Comparison of ENCODE assay signal across 17 cellular contexts in the genomic region with DNA sequence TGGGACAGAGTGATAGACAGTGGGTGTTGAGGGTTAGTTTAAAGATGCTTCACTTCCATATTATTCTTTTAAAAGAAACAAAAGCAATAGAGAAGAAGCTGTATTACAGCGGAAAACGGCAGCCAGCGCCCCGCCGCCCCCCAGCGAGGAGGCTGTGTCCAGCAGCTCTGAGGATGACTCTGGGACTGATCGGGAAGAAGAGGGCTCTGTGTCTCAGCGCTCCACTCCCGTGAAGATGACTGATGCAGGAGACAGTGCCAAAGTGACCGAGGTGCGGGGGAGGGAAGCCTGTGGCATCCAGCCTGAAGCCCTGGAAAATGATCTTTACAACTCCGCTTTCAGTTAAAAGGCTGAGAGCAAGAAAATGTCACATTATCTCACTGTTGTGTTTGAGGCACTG.
A peak's percentile ranks its signal among the peaks of the same experiment; 100 is the strongest.
DNase-seq lines count a peak whose midpoint lies in the region; ATAC-seq, FAIRE-seq and TF ChIP-seq lines count a peak whose summit lies in the region.
"Had no signal": no experiment of that assay in that cellular context is flagged by ENCODE, and none has a peak within 500 bp of the region (broad histone marks: within the 10 kb centered on the region; RNA-seq: fewer than 3 reads in every experiment).

No MANE protein-coding gene starts in this region.

- H3K27ac Mint-ChIP-seq in glutamatergic neuron (ENCODE audit: unreplicated experiment) (no peak overlapping the region), progenitor cell of endocrine pancreas (peak overlapping the region; percentile 78)

- in situ Hi-C loops in SK-MEL-5 (cut with HindIII; ENCODE audit: low pct_unique_long_range_greater_than_20kb, low sequenced_read_pairs) (no loop called here), GM13976 (cut with MboI; ENCODE audit: low sequenced_read_pairs, unreplicated experiment) (no loop called here)

- ATAC-seq in GM18861 (IDR thresholded peaks at IDR 0.05; ENCODE audit: unreplicated experiment) (no peak), HG02885 (IDR thresholded peaks at IDR 0.05; ENCODE audit: poor library complexity, unreplicated experiment) (no peak)

- H3K9me3 Mint-ChIP-seq in glutamatergic neuron (ENCODE audit: unreplicated experiment) (no peaks in the 10 kb centered on the region), progenitor cell of endocrine pancreas (ENCODE audit: low read depth) (no peaks in the 10 kb centered on the region)

- H3K36me3 Mint-ChIP-seq in glutamatergic neuron (ENCODE audit: unreplicated experiment): no peaks in the 10 kb centered on the region
- peaks cover 18% of the 10 kb centered on the region for H3K36me3 Mint-ChIP-seq in progenitor cell of endocrine pancreas (ENCODE audit: insufficient read depth)

- no peak for FAIRE-seq in HTR-8/SVneo (lab: Jason Lieb, UNC)

- no peaks in the 10 kb centered on the region for H3K27me3 Mint-ChIP-seq in glutamatergic neuron (ENCODE audit: unreplicated experiment)
- H3K27me3 Mint-ChIP-seq in progenitor cell of endocrine pancreas: no peaks in the 10 kb centered on the region

- DNase-seq in Ammon's horn (ENCODE audit: low spot score) (peak; percentile 25), SK-MEL-5 (ENCODE audit: low read depth, low spot score) (peak; percentile 45), glutamatergic neuron (peak; percentile 34), progenitor cell of endocrine pancreas (ENCODE audit: low spot score, unreplicated experiment) (no peak), GM13976 (ENCODE audit: low spot score) (no peak), HTR-8/SVneo (ENCODE audit: insufficient read length, low spot score) (no peak)
- DNase-seq: activated CD4-positive, alpha-beta T cell treated with anti-CD3 and anti-CD28 coated beads for 48 hours; activated naive CD4-positive, alpha-beta T cell treated with anti-CD3 and anti-CD28 coated beads, Interleukin-2, amount 50 U/mL, for 16 hours; effector CD8-positive, alpha-beta T cell; EL; KBM-7; NCI-H1105; NCI-H2227 treated with DMSO at 0.1 percent for 48 hours; SIG-M5; thyroid gland had no signal

- H3K4me3 Mint-ChIP-seq in glutamatergic neuron (ENCODE audit: unreplicated experiment) (no peak overlapping the region), progenitor cell of endocrine pancreas (ENCODE audit: low read depth) (no peak overlapping the region)

- H3K4me1 Mint-ChIP-seq in glutamatergic neuron (ENCODE audit: low read depth, unreplicated experiment) (no peaks in the 10 kb centered on the region), progenitor cell of endocrine pancreas (ENCODE audit: low read depth) (peaks cover 20% of the 10 kb centered on the region)

- no peak for TF ChIP-seq CTCF in glutamatergic neuron (IDR thresholded peaks at IDR 0.05; ENCODE audit: partially characterized antibody, unreplicated experiment)
- TF ChIP-seq CTCF in progenitor cell of endocrine pancreas (IDR thresholded peaks at IDR 0.05; ENCODE audit: unreplicated experiment): no peak
- no peak for TF ChIP-seq CTCF in GM13976 (IDR thresholded peaks at IDR 0.05; ENCODE audit: borderline replicate concordance, control extremely low read depth, extremely low read depth, insufficient read depth, missing control alignments)

Comparison
In these comparisons a context has a peak if more than half of its experiments do, and no peak if none do; other contexts are left out.
1. DNase-seq: peak in Ammon's horn (single experiment), SK-MEL-5 (single experiment) and glutamatergic neuron (single experiment); none in progenitor cell of endocrine pancreas (single experiment), GM13976 (single experiment) and HTR-8/SVneo (single experiment).